Comparison of ENCODE assay signal across 8 cellular contexts in genomic region chr19:14571695-14572490, GRCh38. TPM values are rescaled to one million over a fixed set of nuclear protein-coding genes. Genes with fewer than 3 reads are reported as not detected.
A peak's percentile ranks its signal among the peaks of the same experiment; 100 is the strongest.
DNase-seq lines count a peak whose midpoint lies in the region; ATAC-seq, FAIRE-seq and TF ChIP-seq lines count a peak whose summit lies in the region.

TSS of gene NDUFB7 (minus strand) at chr19:14572066. CDS start at chr19:14572000, 66 bp downstream.

- H3K9me3 ChIP-seq in HepG2 (ENCODE audit: low read length): no peaks in the 10 kb centered on the region

- H3K9me3 Mint-ChIP-seq in dendritic cell treated with granulocyte-macrophage colony-stimulating factor and Interleukin-4, amounts not matched to agents 40 ng/mL and 50 ng/mL, for 4 days: no peaks in the 10 kb centered on the region

- TF ChIP-seq EP300 in HepG2 (IDR thresholded peaks at IDR 0.05; ENCODE audit: low read depth in 2 of 2, low read length in 2 of 2) (peak in 1 of 2 experiments; percentile 44; a peak in 1 of 4 replicates), HepG2 (CRISPR knock-in tag; IDR thresholded peaks at IDR 0.05; ENCODE audit: borderline replicate concordance) (peak; percentile 38; the same call in 1 of the 2 replicates)

- DNase-seq in CD1c-positive myeloid dendritic cell (ENCODE audit: extremely low spot score): peak; percentile 94
- peak; percentile 95 for DNase-seq in NCI-H748 (lab: John Stamatoyannopoulos, UW; ENCODE audit: unreplicated experiment)
- DNase-seq in activated CD4-positive, alpha-beta T cell treated with anti-CD3 and anti-CD28 coated beads, Interleukin-2, amount 50 U/mL, for 24 hours (ENCODE audit: low read depth in 1 of 2, low spot score in 1 of 2): peak; percentile 76 to 88
- DNase-seq in HepG2 (ENCODE audit: low spot score): peak; percentile 92
- DNase-seq in stimulated activated CD4-positive, alpha-beta T cell treated with anti-CD3 and anti-CD28 coated beads, Interleukin-4, amount 100 ng/mL, for 1 hour: peak; percentile 86

- TF ChIP-seq POLR2A in HepG2 (IDR thresholded peaks at IDR 0.05; ENCODE audit: insufficient read depth in 1 of 2, low read depth in 2 of 2, low read length in 2 of 2): peak; percentile 85 to 91

- WGBS in HepG2 (ENCODE audit: low lambda C conversion rate): under 1% methylated on average over 19 of the region's 40 CpGs

- ATAC-seq in GM19372 (IDR thresholded peaks at IDR 0.05; ENCODE audit: low read depth, unreplicated experiment): peak; percentile 86
- peak; percentile 51 for ATAC-seq in HG03558 (IDR thresholded peaks at IDR 0.05; ENCODE audit: extremely low read depth, unreplicated experiment)
- ATAC-seq in HepG2: peak; percentile 95

- H3K27ac Mint-ChIP-seq in dendritic cell treated with granulocyte-macrophage colony-stimulating factor and Interleukin-4, amounts not matched to agents 40 ng/mL and 50 ng/mL, for 4 days: peak within 1 kb of the TSS; percentile 94

- BruUV-seq in HepG2 (replicated peaks; lab: Mats Ljungman, UMichigan): TSS peak; percentile 72

- no peaks in the 10 kb centered on the region for H4K20me1 ChIP-seq in HepG2 (ENCODE audit: insufficient read depth, low read length)

- H3K4me3 Mint-ChIP-seq in dendritic cell treated with granulocyte-macrophage colony-stimulating factor and Interleukin-4, amounts not matched to agents 40 ng/mL and 50 ng/mL, for 4 days: peak within 1 kb of the TSS; percentile 97

- TF ChIP-seq CTCF in HepG2 (CRISPR knock-in tag; IDR thresholded peaks at IDR 0.05): peak; percentile 97

- intact Hi-C loops in dendritic cell treated with granulocyte-macrophage colony-stimulating factor and Interleukin-4, amounts not matched to agents 40 ng/mL and 50 ng/mL, for 4 days (cut with micrococcal nuclease): loop anchor here (5.0 to 10.0 kb wide), 2 partner anchors 213 to 555 kb away; a partner anchor contains a TSS
- intact Hi-C loops in HepG2 (cut with micrococcal nuclease; ENCODE audit: unreplicated experiment): no loop called here

- peaks cover 50% of the 10 kb centered on the region for H3K4me1 ChIP-seq in HepG2 (ENCODE audit: insufficient read depth, low read length)

- H3K4me2 ChIP-seq in HepG2 (ENCODE audit: low read depth, low read length): peak within 1 kb of the TSS; percentile 80

- peaks cover 2 to 5% of the 10 kb centered on the region in 2 experiments; a peak in 2 of 5 replicates for H3K36me3 ChIP-seq in HepG2 (replicated peaks in 1 of 2; ENCODE audit: control insufficient read depth in 1 of 2, insufficient read depth in 2 of 2, low read length in 2 of 2)

- TF ChIP-seq RAD21 in HepG2 (CRISPR knock-in tag; IDR thresholded peaks at IDR 0.05): peak; percentile 33; the same call in 1 of the 2 replicates

- H3K79me2 ChIP-seq in HepG2 (ENCODE audit: insufficient read depth, low read length): peaks cover 13% of the 10 kb centered on the region

- FAIRE-seq in HepG2 (lab: Jason Lieb, UNC): peak; percentile 92

- peak within 1 kb of the TSS; percentile 85 for H3K9ac ChIP-seq in HepG2 (ENCODE audit: insufficient read depth, low read depth, low read length)

- no peaks in the 10 kb centered on the region for H3K27me3 Mint-ChIP-seq in dendritic cell treated with granulocyte-macrophage colony-stimulating factor and Interleukin-4, amounts not matched to agents 40 ng/mL and 50 ng/mL, for 4 days

- peak within 1 kb of the TSS; percentile 81 to 99 (median 94) for H3K4me3 ChIP-seq in HepG2 (replicated peaks in 1 of 3; ENCODE audit: insufficient read depth in 1 of 3, low read depth in 2 of 3, low read length in 3 of 3)

- in situ Hi-C loops in HepG2 (cut with HindIII; ENCODE audit: extremely low pct_ligation_motif_present, low pct_unique_long_range_greater_than_20kb): loop anchor here (5.0 kb wide), 1 partner anchor 115 kb away; no protein-coding TSS in a partner anchor

- CTCF ChIA-PET in HepG2 (lab: Yijun Ruan, JAX; ENCODE audit: low intra/inter-chr PET ratio, low total read pairs): interaction anchor here (0.9 to 1.0 kb wide), 3 partner anchors 15 to 114 kb away, joined by 3 to 4 read pairs (median 3); no protein-coding TSS in a partner anchor

- H3K27ac ChIP-seq in HepG2 (ENCODE audit: extremely low read length, insufficient read depth, low read length): peak within 1 kb of the TSS; percentile 54

- H3K27me3 ChIP-seq in HepG2 (ENCODE audit: control insufficient read depth in 1 of 2, insufficient read depth in 2 of 2, low read length in 2 of 2): no peaks in the 10 kb centered on the region; a peak in 1 of 5 replicates

- no peak within 1 kb of the TSS for H2AFZ ChIP-seq in HepG2 (ENCODE audit: low read length)

- H3K36me3 Mint-ChIP-seq in dendritic cell treated with granulocyte-macrophage colony-stimulating factor and Interleukin-4, amounts not matched to agents 40 ng/mL and 50 ng/mL, for 4 days (ENCODE audit: low read depth): peaks cover 45% of the 10 kb centered on the region

- POLR2A ChIA-PET in HepG2 (lab: Yijun Ruan, JAX): interaction anchor here (0.6 to 4.6 kb wide), 9 partner anchors 18 to 435 kb away, joined by 3 to 40 read pairs (median 6); partner anchors contain the start of genes DNAJB1 and ZNF333

- peaks cover 66% of the 10 kb centered on the region for H3K4me1 Mint-ChIP-seq in dendritic cell treated with granulocyte-macrophage colony-stimulating factor and Interleukin-4, amounts not matched to agents 40 ng/mL and 50 ng/mL, for 4 days (ENCODE audit: low read depth)

TF ChIP-seq in HepG2, 621 proteins besides CTCF, POLR2A, EP300 and RAD21 (continues in another document):
- TF ChIP-seq, protein P1, sequence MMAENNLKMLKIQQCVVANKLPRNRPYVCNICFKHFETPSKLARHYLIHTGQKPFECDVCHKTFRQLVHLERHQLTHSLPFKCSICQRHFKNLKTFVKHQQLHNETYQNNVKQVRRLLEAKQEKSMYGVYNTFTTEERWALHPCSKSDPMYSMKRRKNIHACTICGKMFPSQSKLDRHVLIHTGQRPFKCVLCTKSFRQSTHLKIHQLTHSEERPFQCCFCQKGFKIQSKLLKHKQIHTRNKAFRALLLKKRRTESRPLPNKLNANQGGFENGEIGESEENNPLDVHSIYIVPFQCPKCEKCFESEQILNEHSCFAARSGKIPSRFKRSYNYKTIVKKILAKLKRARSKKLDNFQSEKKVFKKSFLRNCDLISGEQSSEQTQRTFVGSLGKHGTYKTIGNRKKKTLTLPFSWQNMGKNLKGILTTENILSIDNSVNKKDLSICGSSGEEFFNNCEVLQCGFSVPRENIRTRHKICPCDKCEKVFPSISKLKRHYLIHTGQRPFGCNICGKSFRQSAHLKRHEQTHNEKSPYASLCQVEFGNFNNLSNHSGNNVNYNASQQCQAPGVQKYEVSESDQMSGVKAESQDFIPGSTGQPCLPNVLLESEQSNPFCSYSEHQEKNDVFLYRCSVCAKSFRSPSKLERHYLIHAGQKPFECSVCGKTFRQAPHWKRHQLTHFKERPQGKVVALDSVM (CRISPR knock-in tag; IDR thresholded peaks at IDR 0.05): 0 out of 2 replicates have a peak, but pooled peaks have one; percentile 50
- TF ChIP-seq NCOA5 (CRISPR knock-in tag; IDR thresholded peaks at IDR 0.05) (no peak), SOX5 (CRISPR knock-in tag; IDR thresholded peaks at IDR 0.05; ENCODE audit: borderline replicate concordance) (no peak; the same call in 1 of the 2 replicates), SAP130 (CRISPR knock-in tag; IDR thresholded peaks at IDR 0.05; ENCODE audit: low read depth) (peak; percentile 96), ZNF724P (CRISPR knock-in tag; IDR thresholded peaks at IDR 0.05; ENCODE audit: borderline replicate concordance) (no peak), KAT8 (CRISPR knock-in tag; IDR thresholded peaks at IDR 0.05) (peak; percentile 99)
- TF ChIP-seq, protein P2, sequence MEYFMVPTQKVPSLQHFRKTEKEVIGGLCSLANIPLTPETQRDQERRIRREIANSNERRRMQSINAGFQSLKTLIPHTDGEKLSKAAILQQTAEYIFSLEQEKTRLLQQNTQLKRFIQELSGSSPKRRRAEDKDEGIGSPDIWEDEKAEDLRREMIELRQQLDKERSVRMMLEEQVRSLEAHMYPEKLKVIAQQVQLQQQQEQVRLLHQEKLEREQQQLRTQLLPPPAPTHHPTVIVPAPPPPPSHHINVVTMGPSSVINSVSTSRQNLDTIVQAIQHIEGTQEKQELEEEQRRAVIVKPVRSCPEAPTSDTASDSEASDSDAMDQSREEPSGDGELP (IDR thresholded peaks at IDR 0.05; ENCODE audit: borderline replicate concordance, low read depth): peak; percentile 93

RNA-seq across cellular contexts. Expression of gene NDUFB7, which starts in this region (rescaled TPM):
- 198 and 244 TPM in 2 replicates for total RNA-seq in HepG2 (2016; rRNA removed; fragmentation: Illumina TruSeq; extraction: Trizol)
- 82.1 and 95.0 TPM in 2 replicates for total RNA-seq in HepG2 (2016; cell fraction: cytosol; rRNA removed; fragmentation: Illumina TruSeq; extraction: Trizol; ENCODE audit: low read depth)
- total RNA-seq in HepG2 (2016; cell fraction: insoluble cytoplasmic fraction; rRNA removed; fragmentation: Illumina TruSeq; extraction: Trizol): 211 and 273 TPM in 2 replicates
- total RNA-seq in HepG2 (2016; cell fraction: membrane; rRNA removed; fragmentation: Illumina TruSeq; extraction: Trizol): 110 and 154 TPM in 2 replicates
- total RNA-seq in HepG2 (2016; cell fraction: nucleus; rRNA removed; fragmentation: Illumina TruSeq; extraction: Trizol): 70.6 and 78.7 TPM in 2 replicates
- 156 and 192 TPM in 2 replicates for polyA plus RNA-seq in HepG2 (2011; rRNA removed)
- 190 and 437 TPM in 2 replicates for polyA plus RNA-seq in HepG2 (2011; cell fraction: cytosol; rRNA removed)
- 175 and 191 TPM in 2 replicates for polyA plus RNA-seq in HepG2 (2011; cell fraction: nucleus; rRNA removed)
- polyA plus RNA-seq in HepG2 (2012): 61.7 and 64.5 TPM in 2 replicates
- 81.2 and 92.7 TPM in 2 replicates for polyA plus RNA-seq in HepG2 (2016; cell fraction: cytosol; fragmentation: Illumina TruSeq; extraction: Trizol; ENCODE audit: low read depth)
- 241 and 259 TPM in 2 replicates for polyA plus RNA-seq in HepG2 (2016; cell fraction: insoluble cytoplasmic fraction; fragmentation: Illumina TruSeq; extraction: Trizol; ENCODE audit: low read depth)
- polyA plus RNA-seq in HepG2 (2016; cell fraction: membrane; fragmentation: Illumina TruSeq; extraction: Trizol; ENCODE audit: low read depth): 104 and 120 TPM in 2 replicates
- 132 and 145 TPM in 2 replicates for polyA plus RNA-seq in HepG2 (2016; cell fraction: nucleus; fragmentation: Illumina TruSeq; extraction: Trizol; ENCODE audit: insufficient read depth, low read depth)
- 70.0 and 85.2 TPM in 2 replicates for polyA minus RNA-seq in HepG2 (2011; rRNA and poly(A)+ RNA removed; ENCODE audit: low replicate concordance)
- 35.3 and 38.9 TPM in 2 replicates for polyA minus RNA-seq in HepG2 (2011; cell fraction: cytosol; rRNA and poly(A)+ RNA removed)
- 12.1 and 13.1 TPM in 2 replicates for polyA minus RNA-seq in HepG2 (2011; cell fraction: nucleus; rRNA and poly(A)+ RNA removed)

Comparison
In these comparisons a context has a peak if more than half of its experiments do, and no peak if none do; other contexts are left out.
1. Peak in every context shown above with its lines: DNase-seq, ATAC-seq, H3K4me3 ChIP-seq and H3K27ac ChIP-seq.